ENCODE assay signal across 15 cellular contexts in the genomic region with DNA sequence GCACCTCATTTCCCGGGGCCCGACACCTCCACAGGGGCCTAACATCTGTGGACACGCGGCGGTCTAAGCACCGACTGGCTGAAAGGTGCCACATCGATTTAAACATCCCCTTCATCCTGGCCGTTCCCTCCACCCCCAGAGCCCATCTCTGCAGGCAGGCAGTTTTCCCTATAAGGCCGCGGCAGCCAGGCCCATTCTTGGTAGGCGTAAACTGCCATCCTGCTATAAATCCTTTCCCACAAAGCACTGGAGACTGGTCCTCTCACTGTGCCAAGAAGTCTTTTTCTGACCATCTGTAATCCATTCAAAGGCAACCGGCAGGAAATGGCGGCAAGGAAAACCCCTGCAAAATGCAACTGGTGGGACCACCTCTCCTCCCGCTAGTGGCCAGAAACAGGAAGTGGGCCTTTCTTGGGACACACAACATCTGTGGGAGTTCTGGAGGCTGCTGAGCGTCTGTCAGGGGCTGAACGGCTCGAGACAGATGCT. TPM values are rescaled to one million over a fixed set of nuclear protein-coding genes. Genes with fewer than 3 reads are reported as not detected.
DNase-seq lines count a peak whose midpoint lies in the region; ATAC-seq, FAIRE-seq and TF ChIP-seq lines count a peak whose summit lies in the region.
"Had no signal": no experiment of that assay in that cellular context is flagged by ENCODE, and none has a peak within 500 bp of the region (broad histone marks: within the 10 kb centered on the region; RNA-seq: fewer than 3 reads in every experiment).

No MANE protein-coding gene starts in this region.

- no peaks in the 10 kb centered on the region for H3K9me1 ChIP-seq in endothelial cell of umbilical vein (replicated peaks; ENCODE audit: control insufficient read depth, extremely low read depth, insufficient read depth, low read length)

- H3K4me2 ChIP-seq in endothelial cell of umbilical vein (ENCODE audit: insufficient read depth, low read length), result no peak overlapping the region
- H3K4me2 ChIP-seq in trophoblast cell (ENCODE audit: low read length), result no peak overlapping the region
- H3K4me2 ChIP-seq: KMS-11 had no signal

- H3K4me3 ChIP-seq in endothelial cell of umbilical vein (replicated peaks in 1 of 3; ENCODE audit: insufficient read depth in 1 of 3, low read depth in 1 of 3, low read length in 3 of 3) (no peak overlapping the region), trophoblast cell (ENCODE audit: low read depth, low read length) (no peak overlapping the region), upper lobe of left lung (no peak overlapping the region)
- H3K4me3 ChIP-seq: SJSA1 had no signal

- no peak overlapping the region for H2AK5ac ChIP-seq in trophoblast cell (ENCODE audit: low read length)

- peak; percentile 68 for DNase-seq in D341Med (ENCODE audit: low spot score)
- peak; percentile 75 for DNase-seq in NCI-H1694 treated with DMSO at 0.1 percent for 48 hours (lab: John Stamatoyannopoulos, UW)
- peak; percentile 44 for DNase-seq in endothelial cell of umbilical vein (ENCODE audit: low read depth, low spot score)
- DNase-seq in trophoblast cell, result no peak
- DNase-seq in GM19240 (ENCODE audit: insufficient read length, low spot score), result no peak
- DNase-seq in upper lobe of left lung, result no peak
- DNase-seq: activated CD4-positive, alpha-beta T cell treated with anti-CD3 and anti-CD28 coated beads for 36 hours; activated naive CD8-positive, alpha-beta T cell treated with anti-CD3 and anti-CD28 coated beads, Interleukin-2, amount 10 ng/mL, durations not matched to agents 7 days and 5 days; effector memory CD8-positive, alpha-beta T cell; naive thymus-derived CD8-positive, alpha-beta T cell; stimulated activated naive CD8-positive, alpha-beta T cell treated with anti-CD3 and anti-CD28 coated beads, Interleukin-15, Interleukin-2, amounts not matched to agents 100 U/mL and 50 U/mL, for 24 hours had no signal

- H3K14ac ChIP-seq in trophoblast cell (ENCODE audit: low read length), result no peak overlapping the region

- CTCF ChIA-PET in endothelial cell of umbilical vein (lab: Charles Lee), result interaction anchor here (0.9 to 1.1 kb wide), 4 partner anchors 22 to 213 kb away, joined by 3 to 5 read pairs (median 3); no protein-coding TSS in a partner anchor

- H2BK5ac ChIP-seq in trophoblast cell (ENCODE audit: low read depth, low read length, poor library complexity), result no peak overlapping the region

- peak overlapping the region; percentile 71 for H3K23ac ChIP-seq in trophoblast cell (ENCODE audit: low read length)

- POLR2A ChIA-PET in endothelial cell of umbilical vein (lab: Charles Lee), result no interaction called here

- H4K20me1 ChIP-seq in endothelial cell of umbilical vein (replicated peaks; ENCODE audit: control insufficient read depth, extremely low read depth, insufficient read depth, low read length), result no peaks in the 10 kb centered on the region

- H4K8ac ChIP-seq in trophoblast cell (ENCODE audit: low read depth, low read length), result no peak overlapping the region

- no peak for TF ChIP-seq POLR2A in endothelial cell of umbilical vein (IDR thresholded peaks at IDR 0.05; ENCODE audit: low read depth, low read length)
- no peak for TF ChIP-seq POLR2A in upper lobe of left lung (IDR thresholded peaks at IDR 0.05)

- H3K79me2 ChIP-seq in endothelial cell of umbilical vein (ENCODE audit: control insufficient read depth, insufficient read depth, low read length), result no peaks in the 10 kb centered on the region
- H3K79me2 ChIP-seq in trophoblast cell (ENCODE audit: control insufficient read depth, insufficient read depth, low read length, poor library complexity), result no peaks in the 10 kb centered on the region

- no peak overlapping the region for H3K18ac ChIP-seq in trophoblast cell (ENCODE audit: low read length)

- H3K27ac ChIP-seq in endothelial cell of umbilical vein (ENCODE audit: insufficient read depth, low read depth, low read length), result no peak overlapping the region
- no peak overlapping the region for H3K27ac ChIP-seq in trophoblast cell (ENCODE audit: low read depth, low read length)
- H3K27ac ChIP-seq in upper lobe of left lung, result no peak overlapping the region
- H3K27ac ChIP-seq: KMS-11, SJSA1 had no signal

- H2AFZ ChIP-seq in endothelial cell of umbilical vein (ENCODE audit: low read depth, low read length) (peak overlapping the region; percentile 49), trophoblast cell (ENCODE audit: insufficient read depth, low read length, poor library complexity) (no peak overlapping the region)

- WGBS in trophoblast cell (ENCODE audit: extremely low coverage, insufficient coverage, insufficient read length), result no CpG with 5 or more reads among the region's 17 CpGs
- 79 to 80% methylated on average over 17 of the region's 17 CpGs for WGBS in upper lobe of left lung, 2 donors

- H2BK12ac ChIP-seq in trophoblast cell (ENCODE audit: low read length), result no peak overlapping the region

- H3K9ac ChIP-seq in endothelial cell of umbilical vein (replicated peaks; ENCODE audit: extremely low read depth, insufficient read depth, low read length) (no peak overlapping the region), trophoblast cell (ENCODE audit: low read length) (no peak overlapping the region)
- H3K9ac ChIP-seq: KMS-11 had no signal

- FAIRE-seq in endothelial cell of umbilical vein (lab: Jason Lieb, UNC), result no peak

- H4K91ac ChIP-seq in trophoblast cell (ENCODE audit: low read depth, low read length), result no peak overlapping the region

- no peak for ATAC-seq in HG02610 (IDR thresholded peaks at IDR 0.05; ENCODE audit: unreplicated experiment)
- no peak for ATAC-seq in upper lobe of left lung (ENCODE audit: low FRiP score in 2 of 2)
- no peak for ATAC-seq in GM21390 (IDR thresholded peaks at IDR 0.05; ENCODE audit: unreplicated experiment)
- ATAC-seq: activated CD4-positive, alpha-beta T cell treated with anti-CD3 and anti-CD28 coated beads for 36 hours; effector memory CD8-positive, alpha-beta T cell; naive thymus-derived CD8-positive, alpha-beta T cell; stimulated activated naive CD8-positive, alpha-beta T cell treated with anti-CD3 and anti-CD28 coated beads, Interleukin-15, Interleukin-2, amounts not matched to agents 100 U/mL and 50 U/mL, for 24 hours had no signal

- no peaks in the 10 kb centered on the region for H3K79me1 ChIP-seq in trophoblast cell (ENCODE audit: low read length)

- H3K9me3 ChIP-seq in endothelial cell of umbilical vein (replicated peaks; ENCODE audit: control insufficient read depth, insufficient read depth, low read length) (no peaks in the 10 kb centered on the region), trophoblast cell (ENCODE audit: insufficient read depth, low read depth, low read length) (no peaks in the 10 kb centered on the region), upper lobe of left lung (no peaks in the 10 kb centered on the region)
- H3K9me3 ChIP-seq: SJSA1 had no signal

- H3K36me3 ChIP-seq in endothelial cell of umbilical vein (ENCODE audit: control insufficient read depth in 2 of 2, extremely low read depth in 1 of 2, insufficient read depth in 2 of 2, low read length in 2 of 2) (no peaks in the 10 kb centered on the region), trophoblast cell (ENCODE audit: control insufficient read depth in 1 of 2, insufficient read depth in 2 of 2, low read length in 2 of 2) (no peaks in the 10 kb centered on the region), upper lobe of left lung (no peaks in the 10 kb centered on the region)
- H3K36me3 ChIP-seq: SJSA1 had no signal

- intact Hi-C loops in endothelial cell of umbilical vein (cut with micrococcal nuclease), result no loop called here

- no TSS peak for BruUV-seq in endothelial cell of umbilical vein (replicated peaks; lab: Mats Ljungman, UMichigan)

- TF ChIP-seq EP300 in upper lobe of left lung (IDR thresholded peaks at IDR 0.05), result no peak

- no peak overlapping the region for H4K12ac ChIP-seq in trophoblast cell (ENCODE audit: low read depth, low read length)

- H2BK120ac ChIP-seq in trophoblast cell (ENCODE audit: insufficient read depth, low read length, poor library complexity), result no peak overlapping the region

- H3K27me3 ChIP-seq in endothelial cell of umbilical vein (ENCODE audit: control insufficient read depth in 2 of 2, insufficient read depth in 2 of 2, low read length in 2 of 2), result no peaks in the 10 kb centered on the region
- H3K27me3 ChIP-seq in trophoblast cell (ENCODE audit: insufficient read depth, low read length), result no peaks in the 10 kb centered on the region
- H3K27me3 ChIP-seq in upper lobe of left lung, result no peaks in the 10 kb centered on the region
- H3K27me3 ChIP-seq: SJSA1 had no signal

- H3K4me1 ChIP-seq in endothelial cell of umbilical vein (ENCODE audit: control insufficient read depth, extremely low read depth, insufficient read depth, low read length) (peaks cover 22% of the 10 kb centered on the region), trophoblast cell (ENCODE audit: control insufficient read depth in 1 of 2, insufficient read depth in 2 of 2, low read length in 2 of 2) (peaks cover 7 to 10% of the 10 kb centered on the region in 2 experiments), upper lobe of left lung (peaks cover 9 to 12% (median 10%) of the 10 kb centered on the region in 4 donors)

- no peak for TF ChIP-seq CTCF in endothelial cell of umbilical vein (IDR thresholded peaks at IDR 0.05; ENCODE audit: extremely low read depth in 1 of 2, insufficient read depth in 1 of 2, low read depth in 1 of 2, low read length in 2 of 2)
- TF ChIP-seq CTCF in upper lobe of left lung (IDR thresholded peaks at IDR 0.05), result no peak

- no peak overlapping the region for H3K4ac ChIP-seq in trophoblast cell (ENCODE audit: low read depth, low read length)

- dilution Hi-C loops in endothelial cell of umbilical vein (cut with MboI; ENCODE audit: extremely low pct_ligation_motif_present, low sequenced_read_pairs), result no loop called here

TF ChIP-seq in endothelial cell of umbilical vein, 7 proteins besides CTCF, POLR2A, EP300 and RAD21 (continues in another document):
- TF ChIP-seq FOS (IDR thresholded peaks at IDR 0.05; ENCODE audit: borderline replicate concordance, insufficient read depth, low read length) (no peak), EZH2 (IDR thresholded peaks at IDR 0.05; ENCODE audit: borderline replicate concordance, low read depth, low read length, severe bottlenecking) (no peak), JUN (IDR thresholded peaks at IDR 0.05; ENCODE audit: borderline replicate concordance, insufficient read depth, insufficient read length, low read depth) (no peak), MYC (IDR thresholded peaks at IDR 0.05; ENCODE audit: low read depth, low read length) (no peak)

RNA-seq across cellular contexts. Expression of a gene that starts 22.4 kb away (rescaled TPM):
- 14.9 and 15.6 TPM in 2 replicates for total RNA-seq in endothelial cell of umbilical vein
- 2.8 and 4.6 TPM in 2 replicates for polyA plus RNA-seq in endothelial cell of umbilical vein
- 5.2 and 5.5 TPM in 2 replicates for polyA plus RNA-seq in endothelial cell of umbilical vein (2011; cell fraction: cytosol; rRNA removed)
- 10.2 and 10.6 TPM in 2 replicates for polyA plus RNA-seq in endothelial cell of umbilical vein (2011; cell fraction: nucleus; rRNA removed)
- 5.8 and 9.3 TPM in 2 replicates for polyA plus RNA-seq in endothelial cell of umbilical vein (2012)
- polyA minus RNA-seq in endothelial cell of umbilical vein, result 11.7 and 13.7 TPM in 2 replicates
- polyA minus RNA-seq in endothelial cell of umbilical vein (2011; cell fraction: cytosol; rRNA and poly(A)+ RNA removed), result 1.8 TPM
- 31.4 and 40.0 TPM in 2 replicates for polyA minus RNA-seq in endothelial cell of umbilical vein (2011; cell fraction: nucleus; rRNA and poly(A)+ RNA removed)
- 4.0 TPM in 2 replicates for polyA plus RNA-seq in trophoblast cell (2013)
- 10 to 100 TPM in 5 of 6 donors, 1 to 10 TPM in 1; 7.1 to 43.0 (median 13.4) TPM for total RNA-seq in upper lobe of left lung

Comparison
In these comparisons a context has a peak if more than half of its experiments do, and no peak if none do; other contexts are left out.
1. DNase-seq: peak in D341Med (single experiment), NCI-H1694 treated with DMSO at 0.1 percent for 48 hours (single experiment) and endothelial cell of umbilical vein (single experiment); none in trophoblast cell (0 of 2), GM19240 (single experiment) and upper lobe of left lung (0 of 2).